ENCODE assay signal across 8 cellular contexts in the genomic region with DNA sequence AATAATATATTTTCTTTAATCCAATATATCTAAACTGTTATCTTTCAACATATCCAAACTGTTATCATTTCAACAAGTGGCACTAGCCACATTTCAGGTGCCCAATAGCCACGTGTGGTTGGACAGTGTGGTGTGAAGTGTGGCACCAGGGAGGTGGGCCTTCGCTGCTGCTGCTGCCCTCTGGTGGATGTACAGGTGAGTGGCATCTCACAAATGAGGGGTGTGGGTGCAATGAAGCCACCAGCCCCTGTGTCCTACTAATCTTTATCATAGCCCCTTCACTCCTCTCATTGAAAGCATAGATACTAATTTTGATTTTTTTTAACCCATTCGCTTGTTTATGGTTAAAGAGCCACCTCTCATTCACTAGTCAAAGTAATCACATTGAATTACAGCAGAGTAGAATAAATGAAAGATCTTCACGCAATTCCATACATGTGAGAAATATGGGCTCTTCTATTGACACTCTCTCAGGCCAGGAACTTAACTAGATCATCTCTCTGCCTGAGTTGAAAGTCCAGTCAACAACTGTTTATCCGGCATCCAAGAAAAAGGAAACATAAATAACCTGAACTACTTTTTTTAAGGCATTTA.
DNase-seq lines count a peak whose midpoint lies in the region; ATAC-seq, FAIRE-seq and TF ChIP-seq lines count a peak whose summit lies in the region.

No MANE protein-coding gene starts in this region.

- H3K9ac ChIP-seq in GM12878 (ENCODE audit: control insufficient read depth, insufficient read depth, low read length), result no peak overlapping the region

- ATAC-seq in GM19372 (IDR thresholded peaks at IDR 0.05; ENCODE audit: low read depth, unreplicated experiment), result peak; percentile 74
- ATAC-seq in GM12878, result peak; percentile 88
- ATAC-seq in lower lobe of right lung, result peak; percentile 62 to 64

- H3K4me3 ChIP-seq in GM12878, result no peak overlapping the region
- no peak overlapping the region for H3K4me3 ChIP-seq in lower lobe of right lung

- no peaks in the 10 kb centered on the region for H4K20me1 ChIP-seq in GM12878 (ENCODE audit: control insufficient read depth, insufficient read depth)

- no peaks in the 10 kb centered on the region for H3K4me1 ChIP-seq in GM12878 (ENCODE audit: control insufficient read depth, insufficient read depth, low read length)
- H3K4me1 ChIP-seq in lower lobe of right lung, result no peaks in the 10 kb centered on the region

- no peaks in the 10 kb centered on the region for H3K79me2 ChIP-seq in GM12878 (ENCODE audit: control insufficient read depth, insufficient read depth, low read length)

- RAD21 ChIA-PET in GM12878 (lab: Charles Lee; ENCODE audit: unreplicated experiment), result interaction anchor here (1.0 kb wide), 1 partner anchor 151 kb away, joined by 3 read pairs; no protein-coding TSS in a partner anchor

- H2AFZ ChIP-seq in GM12878 (ENCODE audit: control insufficient read depth, low read depth, low read length), result no peak overlapping the region

- intact Hi-C loops in GM12878 (cut with micrococcal nuclease; ENCODE audit: unreplicated experiment) (loop anchor here (1.0 kb wide), 1 partner anchor 1215 kb away; no protein-coding TSS in a partner anchor), lower lobe of right lung (cut with DNase I) (no loop called here)

- H3K9me3 ChIP-seq in GM12878 (replicated peaks; ENCODE audit: control insufficient read depth, insufficient read depth, low read length), result no peaks in the 10 kb centered on the region
- H3K9me3 ChIP-seq in lower lobe of right lung, result no peaks in the 10 kb centered on the region

- H3K27ac ChIP-seq in GM12878 (ENCODE audit: control insufficient read depth, insufficient read depth), result no peak overlapping the region
- H3K27ac ChIP-seq in lower lobe of right lung, result no peak overlapping the region

- H3K36me3 ChIP-seq in GM12878 (ENCODE audit: control insufficient read depth in 2 of 2, insufficient read depth in 2 of 2, low read length in 1 of 2), result no peaks in the 10 kb centered on the region
- H3K36me3 ChIP-seq in lower lobe of right lung, result no peaks in the 10 kb centered on the region

- H3K4me2 ChIP-seq in GM12878 (ENCODE audit: control insufficient read depth, insufficient read depth), result no peak overlapping the region

- TF ChIP-seq EP300 in GM12878 (IDR thresholded peaks at IDR 0.05; ENCODE audit: borderline replicate concordance in 1 of 2, control insufficient read depth in 1 of 2, low read depth in 2 of 2, low read length in 2 of 2), result no peak

- 37% methylated on average over 5 of the region's 5 CpGs for WGBS in GM12878 (ENCODE audit: insufficient coverage, insufficient replicate concordance, low lambda C conversion rate, missing lambda C conversion rate)

- H3K27me3 ChIP-seq in GM12878 (replicated peaks in 1 of 2; ENCODE audit: control insufficient read depth in 2 of 2, insufficient read depth in 2 of 2, low read length in 1 of 2), result no peaks in the 10 kb centered on the region; a peak in 1 of 4 replicates
- no peaks in the 10 kb centered on the region for H3K27me3 ChIP-seq in lower lobe of right lung (ENCODE audit: low read depth)

- FAIRE-seq in D721Med (lab: Jason Lieb, UNC), result no peak
- FAIRE-seq in GM12878 (lab: Jason Lieb, UNC), result peak; percentile 90

- no TSS peak for BruUV-seq in GM12878 (replicated peaks; lab: Mats Ljungman, UMichigan)

- TF ChIP-seq CTCF in D721Med (IDR thresholded peaks at IDR 0.05; ENCODE audit: insufficient read depth, missing control alignments), result peak; percentile 75
- TF ChIP-seq CTCF in GM12878 (IDR thresholded peaks at IDR 0.05 in 2 of 3, conservative IDR thresholded peaks at IDR 0.05 in 1 of 3; ENCODE audit: control insufficient read depth in 2 of 3, extremely low read depth in 1 of 3, insufficient read depth in 1 of 3, low read depth in 3 of 3, low read length in 3 of 3), result peak; percentile 60 to 80 (median 70)
- TF ChIP-seq CTCF in lower lobe of right lung (IDR thresholded peaks at IDR 0.05), result peak; percentile 59

- SMC1A ChIA-PET in GM12878 (lab: Charles Lee; ENCODE audit: uncharacterized antibody, unreplicated experiment), result interaction anchor here (0.7 to 1.2 kb wide), 4 partner anchors 17 to 117 kb away, joined by 3 read pairs; no protein-coding TSS in a partner anchor

- in situ Hi-C loops in GM12878 (cut with MboI), result loop anchor here (5.0 kb wide), 1 partner anchor 1220 kb away; no protein-coding TSS in a partner anchor

- TF ChIP-seq RAD21 in GM12878 (IDR thresholded peaks at IDR 0.05; ENCODE audit: insufficient read depth, low read depth, low read length), result peak; percentile 62

- no peak for TF ChIP-seq POLR2A in GM12878 (IDR thresholded peaks at IDR 0.05; ENCODE audit: low read depth, low read length)

- DNase-seq in D721Med (ENCODE audit: insufficient read length, low spot score) (peak; percentile 27), NCI-H1694 treated with DMSO at 0.1 percent for 48 hours (lab: John Stamatoyannopoulos, UW) (peak; percentile 13), GM12878 (ENCODE audit: low read depth, low spot score) (no peak), lower lobe of right lung (no peak), T1000 (lab: John Stamatoyannopoulos, UW) (no peak), putamen (ENCODE audit: low spot score) (no peak), cortex of kidney (lab: John Stamatoyannopoulos, UW) (no peak)

- POLR2A ChIA-PET in GM12878 (lab: Charles Lee), result no interaction called here

- CTCF ChIA-PET in GM12878 (lab: Yijun Ruan, JAX), result interaction anchor here (0.8 to 1.4 kb wide), 12 partner anchors 11 to 1216 kb away, joined by 3 to 8 read pairs (median 4); no protein-coding TSS in a partner anchor

TF ChIP-seq in GM12878, 131 proteins besides CTCF, POLR2A, EP300 and RAD21:
- TF ChIP-seq ESRRA (IDR thresholded peaks at IDR 0.05; ENCODE audit: low read length) (no peak), SMC3 (IDR thresholded peaks at IDR 0.05; ENCODE audit: borderline replicate concordance, low read length) (peak; percentile 61; the same call in 1 of the 2 replicates)

Comparison
In these comparisons a context has a peak if more than half of its experiments do, and no peak if none do; other contexts are left out.
1. DNase-seq: peak in D721Med (single experiment) and NCI-H1694 treated with DMSO at 0.1 percent for 48 hours (single experiment); none in GM12878 (single experiment), lower lobe of right lung (single experiment), T1000 (single experiment), putamen (single experiment) and cortex of kidney (single experiment).
2. Peak in every context shown above with its lines, with median percentiles within 50 percentile points of each other: CTCF ChIP-seq and ATAC-seq.